In the genomic region with DNA sequence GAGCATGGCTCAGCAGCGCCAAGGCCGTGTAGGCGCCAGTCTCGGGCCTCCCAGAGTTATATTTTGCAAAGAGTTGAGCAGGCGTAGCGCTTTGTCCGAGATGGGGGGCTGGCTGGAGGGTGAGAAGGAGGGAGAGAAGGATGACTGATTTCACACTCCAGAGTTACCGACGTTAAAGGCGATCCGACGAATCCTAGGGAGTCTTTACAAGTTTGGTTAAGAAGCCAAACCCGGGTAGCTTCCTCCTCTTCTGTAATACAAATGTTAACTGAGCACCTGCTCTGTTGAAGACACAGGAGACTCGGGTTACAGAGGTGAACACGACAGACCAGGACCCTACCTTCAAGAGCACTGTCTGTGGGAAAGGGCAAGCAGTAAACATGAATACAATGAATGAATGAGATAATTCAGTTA, we compare ENCODE assay signal across 8 cellular contexts. TPM values are rescaled to one million over a fixed set of nuclear protein-coding genes. Genes with fewer than 3 reads are reported as not detected.
A peak's percentile ranks its signal among the peaks of the same experiment; 100 is the strongest.
DNase-seq lines count a peak whose midpoint lies in the region; ATAC-seq and TF ChIP-seq lines count a peak whose summit lies in the region.

No MANE protein-coding gene starts in this region.

- DNase-seq in left ventricle myocardium inferior = no peak
- no peak for DNase-seq in cardiac septum (ENCODE audit: low spot score)
- no peak for DNase-seq in activated naive CD8-positive, alpha-beta T cell treated with anti-CD3 and anti-CD28 coated beads, Interleukin-2, amount 50 U/mL, for 24 hours
- DNase-seq in lower lobe of right lung = no peak
- DNase-seq in NCI-H345 treated with DMSO at 0.1 percent for 48 hours (lab: John Stamatoyannopoulos, UW; ENCODE audit: unreplicated experiment) = no peak
- no peak for DNase-seq in activated CD4-positive, alpha-beta T cell treated with anti-CD3 and anti-CD28 coated beads for 4 hours

- H3K27me3 Mint-ChIP-seq in activated naive CD8-positive, alpha-beta T cell treated with anti-CD3 and anti-CD28 coated beads, Interleukin-2, amount 50 U/mL, for 24 hours = peaks cover 2% of the 10 kb centered on the region

- no peaks in the 10 kb centered on the region for H3K27me3 ChIP-seq in left ventricle myocardium inferior (ENCODE audit: low read depth)
- no peaks in the 10 kb centered on the region for H3K27me3 ChIP-seq in lower lobe of right lung (ENCODE audit: low read depth)

- peak overlapping the region; percentile 100 for H3K27ac ChIP-seq in left ventricle myocardium inferior (replicated peaks)
- H3K27ac ChIP-seq in lower lobe of right lung = peak overlapping the region; percentile 100

- intact Hi-C loops in left ventricle myocardium inferior (cut with micrococcal nuclease) (no loop called here), cardiac septum (cut with DNase I) (loop anchor here (1.0 to 2.0 kb wide), 3 partner anchors 46 to 134 kb away; a partner anchor contains a TSS), lower lobe of right lung (cut with DNase I) (no loop called here)

- peaks cover 43% of the 10 kb centered on the region for H3K36me3 Mint-ChIP-seq in activated naive CD8-positive, alpha-beta T cell treated with anti-CD3 and anti-CD28 coated beads, Interleukin-2, amount 50 U/mL, for 24 hours (ENCODE audit: low read depth)

- no peak for ATAC-seq in activated naive CD8-positive, alpha-beta T cell treated with anti-CD3 and anti-CD28 coated beads, Interleukin-2, amount 50 U/mL, for 24 hours
- no peak for ATAC-seq in lower lobe of right lung
- ATAC-seq in HG03439 (IDR thresholded peaks at IDR 0.05; ENCODE audit: unreplicated experiment) = no peak
- no peak for ATAC-seq in HG02852 (IDR thresholded peaks at IDR 0.05; ENCODE audit: unreplicated experiment)

- no peaks in the 10 kb centered on the region for H3K9me3 ChIP-seq in left ventricle myocardium inferior (replicated peaks)
- H3K9me3 ChIP-seq in lower lobe of right lung = no peaks in the 10 kb centered on the region

- H3K4me1 ChIP-seq in left ventricle myocardium inferior (peaks cover 82% of the 10 kb centered on the region), lower lobe of right lung (peaks cover 64% of the 10 kb centered on the region)

- no peaks in the 10 kb centered on the region for H3K9me3 Mint-ChIP-seq in activated naive CD8-positive, alpha-beta T cell treated with anti-CD3 and anti-CD28 coated beads, Interleukin-2, amount 50 U/mL, for 24 hours

- H3K4me3 ChIP-seq in left ventricle myocardium inferior (peak overlapping the region; percentile 78), lower lobe of right lung (peak overlapping the region; percentile 77)

- no peaks in the 10 kb centered on the region for H3K36me3 ChIP-seq in left ventricle myocardium inferior
- H3K36me3 ChIP-seq in lower lobe of right lung = no peaks in the 10 kb centered on the region

- TF ChIP-seq CTCF in left ventricle myocardium inferior (IDR thresholded peaks at IDR 0.05; ENCODE audit: borderline replicate concordance) = no peak
- no peak for TF ChIP-seq CTCF in lower lobe of right lung (IDR thresholded peaks at IDR 0.05)

- H3K4me3 Mint-ChIP-seq in activated naive CD8-positive, alpha-beta T cell treated with anti-CD3 and anti-CD28 coated beads, Interleukin-2, amount 50 U/mL, for 24 hours = peak overlapping the region; percentile 99

- peaks cover 75% of the 10 kb centered on the region for H3K4me1 Mint-ChIP-seq in activated naive CD8-positive, alpha-beta T cell treated with anti-CD3 and anti-CD28 coated beads, Interleukin-2, amount 50 U/mL, for 24 hours

- peak overlapping the region; percentile 100 for H3K27ac Mint-ChIP-seq in activated naive CD8-positive, alpha-beta T cell treated with anti-CD3 and anti-CD28 coated beads, Interleukin-2, amount 50 U/mL, for 24 hours

RNA-seq across cellular contexts. Expression of a gene that starts 0.8 kb away (rescaled TPM):
- total RNA-seq in left ventricle myocardium inferior (38.7 TPM), cardiac septum (56.4 TPM), lower lobe of right lung (101 TPM)

RNA-seq across cellular contexts. Expression of a gene that starts 3.7 kb away (rescaled TPM):
- total RNA-seq in left ventricle myocardium inferior = not detected
- not detected for total RNA-seq in cardiac septum
- not detected for total RNA-seq in lower lobe of right lung

RNA-seq across cellular contexts. Expression of a gene that starts 5.5 kb away (rescaled TPM):
- total RNA-seq in left ventricle myocardium inferior (63.4 TPM), cardiac septum (69.4 TPM), lower lobe of right lung (79.0 TPM)

RNA-seq across cellular contexts. Expression of a gene that starts 40.1 kb away (rescaled TPM):
- 8.7 TPM for total RNA-seq in left ventricle myocardium inferior
- total RNA-seq in cardiac septum = 9.9 TPM
- 8.4 TPM for total RNA-seq in lower lobe of right lung

RNA-seq across cellular contexts. Expression of a gene that starts 45.7 kb away (rescaled TPM):
- total RNA-seq in left ventricle myocardium inferior (6.5 TPM), cardiac septum (3.9 TPM), lower lobe of right lung (1.2 TPM)
